Comparison of ENCODE assay signal across 8 cellular contexts in the genomic region with DNA sequence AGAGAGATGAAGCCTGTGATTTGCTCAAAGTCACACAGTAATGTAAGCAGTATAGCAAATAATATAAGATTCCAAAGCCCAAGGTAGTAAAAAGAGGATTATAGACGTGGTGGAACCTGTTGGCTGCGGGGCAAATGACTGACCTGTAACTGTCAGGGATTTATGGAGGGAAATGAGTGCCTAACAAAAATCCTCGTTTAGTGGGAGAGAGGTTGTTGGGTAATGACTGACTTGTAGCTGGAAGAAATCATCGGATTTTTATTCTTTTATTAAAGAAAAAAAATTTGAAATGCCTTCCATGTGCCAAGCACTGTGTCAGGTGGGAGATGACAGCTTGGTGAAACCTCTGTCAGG. TPM values are rescaled to one million over a fixed set of nuclear protein-coding genes. Genes with fewer than 3 reads are reported as not detected.
DNase-seq lines count a peak whose midpoint lies in the region; ATAC-seq, FAIRE-seq and TF ChIP-seq lines count a peak whose summit lies in the region.

No MANE protein-coding gene starts in this region.

- H2AFZ ChIP-seq in K562 (ENCODE audit: low read depth, low read length), result peak overlapping the region; percentile 97

- peak overlapping the region; percentile 92 for H3K4me3 Mint-ChIP-seq in activated naive CD4-positive, alpha-beta T cell treated with anti-CD3 and anti-CD28 coated beads for 36 hours

- TF ChIP-seq POLR2A in K562 (conservative IDR thresholded peaks at IDR 0.05) (no peak), transverse colon (IDR thresholded peaks at IDR 0.05) (no peak)

- TF ChIP-seq EP300 in K562 (IDR thresholded peaks at IDR 0.05; ENCODE audit: low read length) (no peak), transverse colon (IDR thresholded peaks at IDR 0.05; ENCODE audit: low read depth) (no peak)

- H3K4me3 ChIP-seq in K562, result peak overlapping the region; percentile 76
- H3K4me3 ChIP-seq in lower lobe of right lung, result peak overlapping the region; percentile 72
- H3K4me3 ChIP-seq in transverse colon, result peak overlapping the region; percentile 37 to 61 (median 48)

- CTCF ChIA-PET in activated naive CD4-positive, alpha-beta T cell treated with anti-CD3 and anti-CD28 coated beads for 36 hours (lab: Charles Lee), result interaction anchor here (0.6 to 2.2 kb wide), 9 partner anchors 10 to 916 kb away, joined by 3 to 7 read pairs (median 3); no protein-coding TSS in a partner anchor
- CTCF ChIA-PET in K562 (lab: Yijun Ruan, JAX; ENCODE audit: low intra/inter-chr PET ratio), result interaction anchor here (1.0 kb wide), 1 partner anchor 198 kb away, joined by 4 read pairs; no protein-coding TSS in a partner anchor

- no peak for FAIRE-seq in K562 (lab: Jason Lieb, UNC)

- no peaks in the 10 kb centered on the region for H3K9me3 Mint-ChIP-seq in activated naive CD4-positive, alpha-beta T cell treated with anti-CD3 and anti-CD28 coated beads for 36 hours

- DNase-seq in activated naive CD4-positive, alpha-beta T cell treated with anti-CD3 and anti-CD28 coated beads for 36 hours, result no peak
- no peak for DNase-seq in activated naive CD4-positive, alpha-beta T cell treated with anti-CD3 and anti-CD28 coated beads, Interleukin-2, amount 50 U/mL, for 16 hours
- DNase-seq in K562 (ENCODE audit: extremely low read depth in 1 of 4, low spot score in 3 of 4) (no peak), lower lobe of right lung (no peak), transverse colon (no peak)
- no peak for DNase-seq in stimulated activated CD4-positive, alpha-beta T cell treated with anti-CD3 and anti-CD28 coated beads, Interleukin-1b, Interleukin-23, amount 100 ng/mL, for 48 hours

- ATAC-seq in K562 (no peak), lower lobe of right lung (no peak), HG03520 (IDR thresholded peaks at IDR 0.05; ENCODE audit: unreplicated experiment) (no peak), HG03571 (IDR thresholded peaks at IDR 0.05; ENCODE audit: unreplicated experiment) (no peak)

- H3K4me1 Mint-ChIP-seq in activated naive CD4-positive, alpha-beta T cell treated with anti-CD3 and anti-CD28 coated beads for 36 hours (ENCODE audit: low read depth), result peaks cover 31% of the 10 kb centered on the region

- TF ChIP-seq RAD21 in K562 (CRISPR knock-in tag; conservative IDR thresholded peaks at IDR 0.05 in 1 of 2, IDR thresholded peaks at IDR 0.05 in 1 of 2), result no peak

- H3K4me2 ChIP-seq in K562 (ENCODE audit: insufficient read depth, low read length), result peak overlapping the region; percentile 78

- TF ChIP-seq CTCF in K562 (IDR thresholded peaks at IDR 0.05 in 2 of 3, conservative IDR thresholded peaks at IDR 0.05 in 1 of 3; ENCODE audit: insufficient read depth in 2 of 3, low read depth in 1 of 3, low read length in 3 of 3) (no peak), lower lobe of right lung (IDR thresholded peaks at IDR 0.05) (no peak), transverse colon (IDR thresholded peaks at IDR 0.05) (no peak)

- H3K9ac ChIP-seq in K562 (ENCODE audit: insufficient read depth in 1 of 2, low read depth in 2 of 2, low read length in 2 of 2), result peak overlapping the region; percentile 59 to 84; a peak in 3 of 4 replicates

- H3K9me3 ChIP-seq in K562 (replicated peaks; ENCODE audit: control insufficient read depth, insufficient read depth, low read depth, low read length), result no peaks in the 10 kb centered on the region
- H3K9me3 ChIP-seq in lower lobe of right lung, result no peaks in the 10 kb centered on the region
- H3K9me3 ChIP-seq in transverse colon, result no peaks in the 10 kb centered on the region

- H3K79me2 ChIP-seq in K562 (ENCODE audit: control insufficient read depth, insufficient read depth, low read length), result peaks cover 23% of the 10 kb centered on the region

- H3K27ac Mint-ChIP-seq in activated naive CD4-positive, alpha-beta T cell treated with anti-CD3 and anti-CD28 coated beads for 36 hours, result peak overlapping the region; percentile 90

- in situ Hi-C loops in K562 (cut with MboI) (loop anchor here (25.0 kb wide), 1 partner anchor 855 kb away; a partner anchor contains a TSS), transverse colon (cut with MboI; ENCODE audit: low pct_ligation_motif_present in 1 of 4, low pct_unique_long_range_greater_than_20kb in 1 of 4, low sequenced_read_pairs in 3 of 4) (no loop called here)

- H3K27ac ChIP-seq in K562 (ENCODE audit: extremely low read depth, low read depth, low read length), result peak overlapping the region; percentile 57
- peak overlapping the region; percentile 80 for H3K27ac ChIP-seq in lower lobe of right lung
- H3K27ac ChIP-seq in transverse colon, result peak overlapping the region; percentile 82 to 93 (median 90)

- H3K36me3 ChIP-seq in K562 (ENCODE audit: control insufficient read depth, insufficient read depth, low read length), result peaks cover 28% of the 10 kb centered on the region; the same call in 2 of the 3 replicates
- H3K36me3 ChIP-seq in lower lobe of right lung, result peaks cover 27% of the 10 kb centered on the region
- peaks cover 0 to 21% (median 6%) of the 10 kb centered on the region in 4 donors for H3K36me3 ChIP-seq in transverse colon

- TSS peak; percentile 91 for BruUV-seq in K562 (replicated peaks; lab: Mats Ljungman, UMichigan)

- POLR2A ChIA-PET in K562 (lab: Yijun Ruan, JAX), result interaction anchor here (1.0 to 1.7 kb wide), 2 partner anchors 10 to 21 kb away, joined by 3 to 6 read pairs; no protein-coding TSS in a partner anchor

- intact Hi-C loops in activated naive CD4-positive, alpha-beta T cell treated with anti-CD3 and anti-CD28 coated beads for 36 hours (cut with micrococcal nuclease), result loop anchor here (1.0 to 10.0 kb wide), 11 partner anchors 8 to 1898 kb away; a partner anchor contains a TSS
- intact Hi-C loops in K562 (cut with micrococcal nuclease), result no loop called here
- intact Hi-C loops in lower lobe of right lung (cut with DNase I), result no loop called here
- intact Hi-C loops in transverse colon (cut with DNase I; ENCODE audit: low total_unique reads), result no loop called here

- H3K36me3 Mint-ChIP-seq in activated naive CD4-positive, alpha-beta T cell treated with anti-CD3 and anti-CD28 coated beads for 36 hours (ENCODE audit: low read depth), result peaks cover 18% of the 10 kb centered on the region

- no peaks in the 10 kb centered on the region for H3K9me1 ChIP-seq in K562 (ENCODE audit: control insufficient read depth, insufficient read depth, low read length)

- no peaks in the 10 kb centered on the region for H3K27me3 Mint-ChIP-seq in activated naive CD4-positive, alpha-beta T cell treated with anti-CD3 and anti-CD28 coated beads for 36 hours (ENCODE audit: low read depth)

- no peaks in the 10 kb centered on the region for H3K27me3 ChIP-seq in K562 (ENCODE audit: control insufficient read depth in 2 of 2, insufficient read depth in 2 of 2, low read length in 2 of 2)
- no peaks in the 10 kb centered on the region for H3K27me3 ChIP-seq in lower lobe of right lung (ENCODE audit: low read depth)
- H3K27me3 ChIP-seq in transverse colon, result no peaks in the 10 kb centered on the region

- H4K20me1 ChIP-seq in K562 (replicated peaks; ENCODE audit: control insufficient read depth, insufficient read depth, low read length), result no peaks in the 10 kb centered on the region

- H3K4me1 ChIP-seq in K562 (replicated peaks in 1 of 2; ENCODE audit: control insufficient read depth in 2 of 2, insufficient read depth in 2 of 2, low read length in 2 of 2) (peaks cover 4 to 11% of the 10 kb centered on the region in 2 experiments; a peak in 3 of 5 replicates), lower lobe of right lung (peaks cover 16% of the 10 kb centered on the region), transverse colon (peaks cover 8 to 20% (median 16%) of the 10 kb centered on the region in 4 donors)

- WGBS in K562 (ENCODE audit: insufficient coverage, low coverage, missing lambda C conversion rate), result 6% methylated on average over 4 of the region's 4 CpGs
- 3 to 6% methylated on average over 4 of the region's 4 CpGs for WGBS in transverse colon (ENCODE audit: low coverage in 1 of 2), 2 donors

RNA-seq across cellular contexts. Expression of a gene that starts 0.6 kb away (rescaled TPM):
- total RNA-seq in activated naive CD4-positive, alpha-beta T cell treated with anti-CD3 and anti-CD28 coated beads for 36 hours, result 10 to 100 TPM; 11.3 to 14.2 TPM
- 15.6 and 22.6 TPM in 2 replicates for total RNA-seq in K562 (2011; cell fraction: chromatin; rRNA removed; ENCODE audit: low replicate concordance)
- 14.6 and 18.2 TPM in 2 replicates for total RNA-seq in K562 (2011; cell fraction: nucleolus; rRNA removed)
- total RNA-seq in K562 (2011; cell fraction: nucleoplasm; rRNA removed), result 13.2 and 13.8 TPM in 2 replicates
- total RNA-seq in K562 (2014; rRNA removed), result 19.1 and 20.0 TPM in 2 replicates
- 27.8 and 28.6 TPM in 2 replicates for total RNA-seq in K562 (2014; rRNA removed; fragmentation: Illumina TruSeq; extraction: Trizol)
- 26.3 and 27.8 TPM in 2 replicates for total RNA-seq in K562 (2015; rRNA removed; fragmentation: Illumina TruSeq; extraction: Trizol)
- total RNA-seq in K562 (2021), result 21.5 and 23.7 TPM in 2 replicates
- 22.2 and 31.9 TPM in 2 replicates for polyA plus RNA-seq in K562 (2011; rRNA removed)
- polyA plus RNA-seq in K562 (2011; cell fraction: cytosol; rRNA removed), result 32.3 and 33.7 TPM in 2 replicates
- polyA plus RNA-seq in K562 (2011; cell fraction: nucleus; rRNA removed), result 13.3 and 14.0 TPM in 2 replicates
- 14.4 and 26.1 TPM in 2 replicates for polyA plus RNA-seq in K562 (2012)
- 24.9 and 30.3 TPM in 2 replicates for polyA plus RNA-seq in K562 (2014; fragmentation: Illumina TruSeq; extraction: Trizol)
- 10 to 100 TPM; 45.6 to 46.2 TPM for polyA plus RNA-seq in K562 (2014; fragmentation: Nextera tagmentation; extraction: Ambion mirVana)
- polyA plus RNA-seq in K562 (2014; rRNA removed), result 23.4 and 26.5 TPM in 2 replicates
- polyA minus RNA-seq in K562 (2011; rRNA and poly(A)+ RNA removed), result 29.5 and 35.2 TPM in 2 replicates
- 7.9 and 11.1 TPM in 2 replicates for polyA minus RNA-seq in K562 (2011; cell fraction: cytosol; rRNA and poly(A)+ RNA removed)
- 5.3 and 8.4 TPM in 2 replicates for polyA minus RNA-seq in K562 (2011; cell fraction: nucleus; rRNA and poly(A)+ RNA removed)
- total RNA-seq in lower lobe of right lung, result 12.5 TPM
- 10 to 100 TPM in 2 of 4 donors, 1 to 10 TPM in 1, not detected in 1; 10.0 to 24.7 (median 11.6) TPM for total RNA-seq in transverse colon

RNA-seq across cellular contexts. Expression of a gene that starts 7.2 kb away (rescaled TPM):
- under 1 TPM; 0.17 to 0.54 TPM for total RNA-seq in activated naive CD4-positive, alpha-beta T cell treated with anti-CD3 and anti-CD28 coated beads for 36 hours
- total RNA-seq in K562 (2011; cell fraction: chromatin; rRNA removed; ENCODE audit: low replicate concordance), result 2.3 and 5.9 TPM in 2 replicates
- 1.8 and 4.0 TPM in 2 replicates for total RNA-seq in K562 (2011; cell fraction: nucleolus; rRNA removed)
- 2.2 and 2.8 TPM in 2 replicates for total RNA-seq in K562 (2011; cell fraction: nucleoplasm; rRNA removed)
- total RNA-seq in K562 (2014; rRNA removed), result 0.37 TPM in 1 of 2 replicates, not detected in the other
- total RNA-seq in K562 (2014; rRNA removed; fragmentation: Illumina TruSeq; extraction: Trizol), result 0.16 and 0.22 TPM in 2 replicates
- total RNA-seq in K562 (2015; rRNA removed; fragmentation: Illumina TruSeq; extraction: Trizol), result 0.07 and 0.08 TPM in 2 replicates
- total RNA-seq in K562 (2021), result 0.42 and 0.51 TPM in 2 replicates
- 0.91 and 1.4 TPM in 2 replicates for polyA plus RNA-seq in K562 (2011; rRNA removed)
- 0.88 and 2.1 TPM in 2 replicates for polyA plus RNA-seq in K562 (2011; cell fraction: cytosol; rRNA removed)
- polyA plus RNA-seq in K562 (2011; cell fraction: nucleus; rRNA removed), result 3.1 and 5.7 TPM in 2 replicates
- 1.0 and 2.1 TPM in 2 replicates for polyA plus RNA-seq in K562 (2012)
- 0.40 and 0.48 TPM in 2 replicates for polyA plus RNA-seq in K562 (2014; fragmentation: Illumina TruSeq; extraction: Trizol)
- under 1 TPM in 1 of 2 experiments, not detected in 1; 0.08 TPM for polyA plus RNA-seq in K562 (2014; fragmentation: Nextera tagmentation; extraction: Ambion mirVana)
- polyA plus RNA-seq in K562 (2014; rRNA removed), result 0.40 and 1.1 TPM in 2 replicates
- 0.51 and 0.56 TPM in 2 replicates for polyA minus RNA-seq in K562 (2011; rRNA and poly(A)+ RNA removed)
- polyA minus RNA-seq in K562 (2011; cell fraction: cytosol; rRNA and poly(A)+ RNA removed), result 0.57 TPM in 1 of 2 replicates, not detected in the other
- 1.00 and 1.2 TPM in 2 replicates for polyA minus RNA-seq in K562 (2011; cell fraction: nucleus; rRNA and poly(A)+ RNA removed)
- 3.1 TPM for total RNA-seq in lower lobe of right lung
- total RNA-seq in transverse colon, result under 1 TPM in 2 of 4 donors, not detected in 2; 0.68 to 0.95 TPM

RNA-seq across cellular contexts. Expression of a gene that starts 11.0 kb away (rescaled TPM):
- 10 to 100 TPM; 38.5 to 46.6 TPM for total RNA-seq in activated naive CD4-positive, alpha-beta T cell treated with anti-CD3 and anti-CD28 coated beads for 36 hours
- total RNA-seq in K562 (2011; cell fraction: chromatin; rRNA removed; ENCODE audit: low replicate concordance), result 76.0 and 93.5 TPM in 2 replicates
- 71.7 and 85.6 TPM in 2 replicates for total RNA-seq in K562 (2011; cell fraction: nucleolus; rRNA removed)
- 89.7 and 107 TPM in 2 replicates for total RNA-seq in K562 (2011; cell fraction: nucleoplasm; rRNA removed)
- total RNA-seq in K562 (2014; rRNA removed), result 22.5 and 30.0 TPM in 2 replicates
- total RNA-seq in K562 (2014; rRNA removed; fragmentation: Illumina TruSeq; extraction: Trizol), result 31.3 and 35.6 TPM in 2 replicates
- total RNA-seq in K562 (2015; rRNA removed; fragmentation: Illumina TruSeq; extraction: Trizol), result 35.9 and 37.1 TPM in 2 replicates
- 46.3 and 51.8 TPM in 2 replicates for total RNA-seq in K562 (2021)
- polyA plus RNA-seq in K562 (2011; rRNA removed), result 41.6 and 44.7 TPM in 2 replicates
- 40.7 and 51.6 TPM in 2 replicates for polyA plus RNA-seq in K562 (2011; cell fraction: cytosol; rRNA removed)
- 41.7 and 67.0 TPM in 2 replicates for polyA plus RNA-seq in K562 (2011; cell fraction: nucleus; rRNA removed)
- 43.5 and 44.2 TPM in 2 replicates for polyA plus RNA-seq in K562 (2012)
- 51.5 and 64.2 TPM in 2 replicates for polyA plus RNA-seq in K562 (2014; fragmentation: Illumina TruSeq; extraction: Trizol)
- polyA plus RNA-seq in K562 (2014; fragmentation: Nextera tagmentation; extraction: Ambion mirVana), result 1 to 10 TPM; 3.8 to 8.8 TPM
- 36.4 and 39.1 TPM in 2 replicates for polyA plus RNA-seq in K562 (2014; rRNA removed)
- polyA minus RNA-seq in K562 (2011; rRNA and poly(A)+ RNA removed), result 66.4 and 78.8 TPM in 2 replicates
- 28.8 and 38.3 TPM in 2 replicates for polyA minus RNA-seq in K562 (2011; cell fraction: cytosol; rRNA and poly(A)+ RNA removed)
- polyA minus RNA-seq in K562 (2011; cell fraction: nucleus; rRNA and poly(A)+ RNA removed), result 24.6 and 29.2 TPM in 2 replicates
- total RNA-seq in lower lobe of right lung, result 64.4 TPM
- 10 to 100 TPM; 38.4 to 63.2 (median 57.6) TPM for total RNA-seq in transverse colon

RNA-seq across cellular contexts. Expression of a gene that starts 55.1 kb away (rescaled TPM):
- total RNA-seq in activated naive CD4-positive, alpha-beta T cell treated with anti-CD3 and anti-CD28 coated beads for 36 hours, result 1 to 10 TPM; 8.2 to 9.0 TPM
- 14.1 and 17.9 TPM in 2 replicates for total RNA-seq in K562 (2011; cell fraction: chromatin; rRNA removed; ENCODE audit: low replicate concordance)
- total RNA-seq in K562 (2011; cell fraction: nucleolus; rRNA removed), result 13.6 and 15.0 TPM in 2 replicates
- 11.6 and 12.5 TPM in 2 replicates for total RNA-seq in K562 (2011; cell fraction: nucleoplasm; rRNA removed)
- total RNA-seq in K562 (2014; rRNA removed) (19.3 and 23.5 TPM in 2 replicates), K562 (2014; rRNA removed; fragmentation: Illumina TruSeq; extraction: Trizol) (13.9 and 14.9 TPM in 2 replicates), K562 (2015; rRNA removed; fragmentation: Illumina TruSeq; extraction: Trizol) (15.0 and 17.2 TPM in 2 replicates), K562 (2021) (13.7 and 14.0 TPM in 2 replicates), lower lobe of right lung (12.0 TPM), transverse colon (10 to 100 TPM in 2 of 4 donors, 1 to 10 TPM in 2; 6.2 to 22.1 (median 12.0) TPM)
- polyA plus RNA-seq in K562 (2011; rRNA removed) (16.4 and 19.2 TPM in 2 replicates), K562 (2014; fragmentation: Illumina TruSeq; extraction: Trizol) (17.7 and 19.8 TPM in 2 replicates), K562 (2014; fragmentation: Nextera tagmentation; extraction: Ambion mirVana) (1 to 10 TPM; 7.3 to 7.9 TPM), K562 (2014; rRNA removed) (15.9 and 22.1 TPM in 2 replicates)
- polyA plus RNA-seq in K562 (2011; cell fraction: cytosol; rRNA removed), result 22.5 and 55.4 TPM in 2 replicates
- 15.2 and 18.3 TPM in 2 replicates for polyA plus RNA-seq in K562 (2011; cell fraction: nucleus; rRNA removed)
- 15.4 and 19.6 TPM in 2 replicates for polyA plus RNA-seq in K562 (2012)
- polyA minus RNA-seq in K562 (2011; rRNA and poly(A)+ RNA removed), result 7.4 and 10.3 TPM in 2 replicates
- 4.0 and 5.4 TPM in 2 replicates for polyA minus RNA-seq in K562 (2011; cell fraction: cytosol; rRNA and poly(A)+ RNA removed)
- 4.7 and 5.3 TPM in 2 replicates for polyA minus RNA-seq in K562 (2011; cell fraction: nucleus; rRNA and poly(A)+ RNA removed)

RNA-seq across cellular contexts. Expression of a gene that starts 55.5 kb away (rescaled TPM):
- total RNA-seq in activated naive CD4-positive, alpha-beta T cell treated with anti-CD3 and anti-CD28 coated beads for 36 hours, result 10 to 100 TPM; 49.8 to 54.7 TPM
- total RNA-seq in K562 (2011; cell fraction: chromatin; rRNA removed; ENCODE audit: low replicate concordance), result 254 and 323 TPM in 2 replicates
- total RNA-seq in K562 (2011; cell fraction: nucleolus; rRNA removed), result 286 and 299 TPM in 2 replicates
- 359 and 435 TPM in 2 replicates for total RNA-seq in K562 (2011; cell fraction: nucleoplasm; rRNA removed)
- 184 and 195 TPM in 2 replicates for total RNA-seq in K562 (2014; rRNA removed)
- 232 and 235 TPM in 2 replicates for total RNA-seq in K562 (2014; rRNA removed; fragmentation: Illumina TruSeq; extraction: Trizol)
- 215 and 227 TPM in 2 replicates for total RNA-seq in K562 (2015; rRNA removed; fragmentation: Illumina TruSeq; extraction: Trizol)
- total RNA-seq in K562 (2021), result 175 and 176 TPM in 2 replicates
- polyA plus RNA-seq in K562 (2011; rRNA removed), result 169 and 192 TPM in 2 replicates
- 147 and 153 TPM in 2 replicates for polyA plus RNA-seq in K562 (2011; cell fraction: cytosol; rRNA removed)
- polyA plus RNA-seq in K562 (2011; cell fraction: nucleus; rRNA removed), result 239 and 329 TPM in 2 replicates
- 152 and 169 TPM in 2 replicates for polyA plus RNA-seq in K562 (2012)
- 243 and 281 TPM in 2 replicates for polyA plus RNA-seq in K562 (2014; fragmentation: Illumina TruSeq; extraction: Trizol)
- polyA plus RNA-seq in K562 (2014; fragmentation: Nextera tagmentation; extraction: Ambion mirVana), result 100 to 1,000 TPM; 381 to 433 TPM
- 218 and 224 TPM in 2 replicates for polyA plus RNA-seq in K562 (2014; rRNA removed)
- 211 and 260 TPM in 2 replicates for polyA minus RNA-seq in K562 (2011; rRNA and poly(A)+ RNA removed)
- 74.3 and 111 TPM in 2 replicates for polyA minus RNA-seq in K562 (2011; cell fraction: cytosol; rRNA and poly(A)+ RNA removed)
- polyA minus RNA-seq in K562 (2011; cell fraction: nucleus; rRNA and poly(A)+ RNA removed), result 62.1 and 97.1 TPM in 2 replicates
- 64.2 TPM for total RNA-seq in lower lobe of right lung
- total RNA-seq in transverse colon, result 10 to 100 TPM; 12.3 to 86.7 (median 49.0) TPM
